Comparison of ENCODE assay signal across 19 cellular contexts in genomic region chr3:16066975-16067374, GRCh38.
A peak's percentile ranks its signal among the peaks of the same experiment; 100 is the strongest.
DNase-seq lines count a peak whose midpoint lies in the region; ATAC-seq and TF ChIP-seq lines count a peak whose summit lies in the region.
"Had no signal": no experiment of that assay in that cellular context is flagged by ENCODE, and none has a peak within 500 bp of the region (broad histone marks: within the 10 kb centered on the region; RNA-seq: fewer than 3 reads in every experiment).

No MANE protein-coding gene starts in this region.

- H3K4me3 ChIP-seq in AG04450 (ENCODE audit: low read depth, low read length) (no peak overlapping the region), breast epithelium (no peak overlapping the region), neural progenitor cell (no peak overlapping the region)
- H3K4me3 ChIP-seq: psoas muscle had no signal

- intact Hi-C loops in breast epithelium (cut with DNase I; ENCODE audit: low total_unique reads) = no loop called here

- no peak for DNase-seq in AG04450 (ENCODE audit: low read depth, low spot score)
- DNase-seq in M059J (ENCODE audit: low read depth) = peak; percentile 67
- no peak for DNase-seq in breast epithelium (ENCODE audit: low spot score in 2 of 2)
- DNase-seq in iris pigment epithelial cell (ENCODE audit: low read depth) = peak; percentile 85
- no peak for DNase-seq in NCI-H1694 treated with DMSO at 0.1 percent for 48 hours (lab: John Stamatoyannopoulos, UW)
- DNase-seq in neural progenitor cell (ENCODE audit: low spot score) = no peak
- no peak for DNase-seq in type B pancreatic cell (ENCODE audit: extremely low spot score, unreplicated experiment)
- DNase-seq: activated CD4-positive, alpha-beta T cell treated with anti-CD3 and anti-CD28 coated beads, Interleukin-2, amount 50 U/mL, for 4 hours; activated T-cell treated with anti-CD3 and anti-CD28 coated beads, Interleukin-2, amount 50 U/mL, for 4 hours; central memory CD4-positive, alpha-beta T cell; effector memory CD4-positive, alpha-beta T cell; natural killer cell; NCI-H187 treated with DMSO at 0.1 percent for 48 hours; NCI-H510A; psoas muscle; stimulated activated CD4-positive, alpha-beta T cell treated with anti-CD3 and anti-CD28 coated beads, Interleukin-12 subunit alpha, Interleukin-12 subunit beta, amount 100 ng/mL, for 4 hours; stimulated activated naive CD8-positive, alpha-beta T cell treated with anti-CD3 and anti-CD28 coated beads, Interleukin-15, Interleukin-2, amounts not matched to agents 100 U/mL and 50 U/mL, for 24 hours had no signal

- no peaks in the 10 kb centered on the region for H3K79me2 ChIP-seq in neural progenitor cell (ENCODE audit: low read depth)

- no peak for TF ChIP-seq CTCF in AG04450 (IDR thresholded peaks at IDR 0.05; ENCODE audit: low read depth, low read length)
- TF ChIP-seq CTCF in breast epithelium (IDR thresholded peaks at IDR 0.05) = no peak
- TF ChIP-seq CTCF in neural progenitor cell (IDR thresholded peaks at IDR 0.05) = no peak
- no peak for TF ChIP-seq CTCF in type B pancreatic cell (conservative IDR thresholded peaks at IDR 0.05)

- H3K27me3 Mint-ChIP-seq in neural progenitor cell (ENCODE audit: insufficient read depth, low read depth) = peaks cover 4% of the 10 kb centered on the region
- peaks cover 3% of the 10 kb centered on the region for H3K27me3 Mint-ChIP-seq in type B pancreatic cell

- POLR2A ChIA-PET in AG04450 (lab: Yijun Ruan, JAX) = no interaction called here

- H3K36me3 ChIP-seq in breast epithelium (no peaks in the 10 kb centered on the region), neural progenitor cell (no peaks in the 10 kb centered on the region)

- no peak overlapping the region for H2AFZ ChIP-seq in neural progenitor cell (replicated peaks)

- H3K9me3 Mint-ChIP-seq in neural progenitor cell (no peaks in the 10 kb centered on the region), type B pancreatic cell (peaks cover 5% of the 10 kb centered on the region)
- H3K9me3 Mint-ChIP-seq: activated T-cell treated with anti-CD3 and anti-CD28 coated beads, Interleukin-2, amount 50 U/mL, for 4 hours; natural killer cell had no signal

- no peaks in the 10 kb centered on the region for H3F3A ChIP-seq in neural progenitor cell (ENCODE audit: low read depth)

- H3K27me3 ChIP-seq in AG04450 (ENCODE audit: control insufficient read depth, insufficient read depth, low read length) = no peaks in the 10 kb centered on the region
- H3K27me3 ChIP-seq in breast epithelium = no peaks in the 10 kb centered on the region
- H3K27me3 ChIP-seq in neural progenitor cell = no peaks in the 10 kb centered on the region

- no peak overlapping the region for H3K4me2 ChIP-seq in neural progenitor cell

- no peak overlapping the region for H3K27ac Mint-ChIP-seq in neural progenitor cell
- no peak overlapping the region for H3K27ac Mint-ChIP-seq in type B pancreatic cell
- H3K27ac Mint-ChIP-seq: activated naive CD4-positive, alpha-beta T cell treated with anti-CD3 and anti-CD28 coated beads, Interleukin-2, amount 50 U/mL, for 72 hours; natural killer cell had no signal

- CTCF ChIA-PET in AG04450 (lab: Charles Lee) = no interaction called here

- TF ChIP-seq POLR2A in breast epithelium (IDR thresholded peaks at IDR 0.05) = no peak

- H3K4me1 ChIP-seq in breast epithelium (peaks cover 0 to 5% of the 10 kb centered on the region in 2 donors), neural progenitor cell (no peaks in the 10 kb centered on the region)

- no peaks in the 10 kb centered on the region for H3K9me3 ChIP-seq in AG04450 (ENCODE audit: control insufficient read depth, insufficient read depth, low read length)
- H3K9me3 ChIP-seq in breast epithelium = no peaks in the 10 kb centered on the region
- no peaks in the 10 kb centered on the region for H3K9me3 ChIP-seq in neural progenitor cell (ENCODE audit: low read depth)
- H3K9me3 ChIP-seq: psoas muscle had no signal

- H3K4me1 Mint-ChIP-seq in neural progenitor cell = peaks cover 7% of the 10 kb centered on the region
- peaks cover 27% of the 10 kb centered on the region for H3K4me1 Mint-ChIP-seq in type B pancreatic cell (ENCODE audit: unreplicated experiment)
- H3K4me1 Mint-ChIP-seq: natural killer cell had no signal

- no peaks in the 10 kb centered on the region for H3K36me3 Mint-ChIP-seq in neural progenitor cell
- no peaks in the 10 kb centered on the region for H3K36me3 Mint-ChIP-seq in type B pancreatic cell
- H3K36me3 Mint-ChIP-seq: activated naive CD4-positive, alpha-beta T cell treated with anti-CD3 and anti-CD28 coated beads, Interleukin-2, amount 50 U/mL, for 72 hours; natural killer cell had no signal

- no peak overlapping the region for H3K9ac ChIP-seq in neural progenitor cell

- H3K27ac ChIP-seq in AG04450 (ENCODE audit: low read depth, low read length) (peak overlapping the region; percentile 84), breast epithelium (peak overlapping the region; percentile 46 to 62), neural progenitor cell (no peak overlapping the region)
- H3K27ac ChIP-seq: psoas muscle had no signal

- no peak for ATAC-seq in HG03095 (IDR thresholded peaks at IDR 0.05; ENCODE audit: unreplicated experiment)
- ATAC-seq: activated naive CD4-positive, alpha-beta T cell treated with anti-CD3 and anti-CD28 coated beads, Interleukin-2, amount 50 U/mL, for 72 hours; activated T-cell treated with anti-CD3 and anti-CD28 coated beads, Interleukin-2, amount 50 U/mL, for 4 hours; natural killer cell; psoas muscle; stimulated activated naive CD8-positive, alpha-beta T cell treated with anti-CD3 and anti-CD28 coated beads, Interleukin-15, Interleukin-2, amounts not matched to agents 100 U/mL and 50 U/mL, for 24 hours had no signal

- H4K20me1 ChIP-seq in neural progenitor cell (ENCODE audit: low read depth) = no peaks in the 10 kb centered on the region

- H3K4me3 Mint-ChIP-seq in neural progenitor cell (no peak overlapping the region), type B pancreatic cell (no peak overlapping the region)
- H3K4me3 Mint-ChIP-seq: activated T-cell treated with anti-CD3 and anti-CD28 coated beads, Interleukin-2, amount 50 U/mL, for 4 hours; natural killer cell had no signal

Comparison
In these comparisons a context has a peak if more than half of its experiments do, and no peak if none do; other contexts are left out.
1. DNase-seq: peak in M059J (single experiment) and iris pigment epithelial cell (single experiment); none in AG04450 (single experiment), breast epithelium (0 of 2), NCI-H1694 treated with DMSO at 0.1 percent for 48 hours (single experiment), neural progenitor cell (single experiment) and type B pancreatic cell (single experiment).